In the genomic region with DNA sequence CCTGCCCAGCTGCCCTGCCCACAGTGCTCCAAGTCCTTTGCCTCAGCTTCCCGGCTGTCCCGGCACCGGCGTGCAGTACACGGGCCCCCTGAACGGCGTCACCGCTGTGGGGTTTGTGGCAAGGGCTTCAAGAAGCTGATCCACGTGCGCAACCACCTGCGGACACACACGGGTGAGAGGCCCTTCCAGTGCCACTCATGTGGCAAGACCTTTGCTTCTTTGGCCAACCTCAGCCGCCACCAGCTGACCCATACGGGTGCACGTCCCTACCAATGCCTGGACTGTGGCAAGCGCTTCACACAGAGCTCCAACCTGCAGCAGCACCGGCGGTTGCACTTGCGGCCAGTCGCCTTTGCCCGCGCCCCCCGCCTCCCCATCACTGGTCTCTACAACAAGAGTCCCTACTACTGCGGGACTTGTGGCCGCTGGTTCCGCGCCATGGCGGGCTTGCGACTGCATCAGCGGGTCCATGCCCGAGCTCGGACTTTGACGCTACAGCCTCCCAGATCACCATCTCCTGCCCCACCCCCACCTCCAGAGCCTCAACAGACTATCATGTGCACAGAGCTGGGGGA, we compare ENCODE assay signal across 19 cellular contexts. TPM values are rescaled to one million over a fixed set of nuclear protein-coding genes. Genes with fewer than 3 reads are reported as not detected.
DNase-seq lines count a peak whose midpoint lies in the region; ATAC-seq, FAIRE-seq and TF ChIP-seq lines count a peak whose summit lies in the region.
"Had no signal": no experiment of that assay in that cellular context is flagged by ENCODE, and none has a peak within 500 bp of the region (broad histone marks: within the 10 kb centered on the region; RNA-seq: fewer than 3 reads in every experiment).

No MANE protein-coding gene starts in this region.

- H3K4me3 ChIP-seq in HepG2 (replicated peaks in 1 of 3; ENCODE audit: insufficient read depth in 1 of 3, low read depth in 2 of 3, low read length in 3 of 3) (no peak overlapping the region), osteoblast (ENCODE audit: insufficient read depth, low read length) (no peak overlapping the region)
- H3K4me3 ChIP-seq: GM23338 had no signal

- TF ChIP-seq CTCF in RWPE1 (conservative IDR thresholded peaks at IDR 0.05; ENCODE audit: low read depth) (no peak), HepG2 (CRISPR knock-in tag; IDR thresholded peaks at IDR 0.05) (no peak), osteoblast (IDR thresholded peaks at IDR 0.05; ENCODE audit: extremely low read depth, low read depth, low read length) (no peak), nephron progenitor cell (IDR thresholded peaks at IDR 0.05) (no peak)

- H3K36me3 ChIP-seq in HepG2 (replicated peaks in 1 of 2; ENCODE audit: control insufficient read depth in 1 of 2, insufficient read depth in 2 of 2, low read length in 2 of 2) (peaks cover 26 to 38% of the 10 kb centered on the region in 2 experiments), osteoblast (ENCODE audit: insufficient read depth, low read length) (peaks cover 64% of the 10 kb centered on the region)

- H3K4me1 ChIP-seq in HepG2 (ENCODE audit: insufficient read depth, low read length) (peaks cover 46% of the 10 kb centered on the region), osteoblast (ENCODE audit: insufficient read depth, low read length) (peaks cover 14% of the 10 kb centered on the region)

- BruUV-seq in HepG2 (replicated peaks; lab: Mats Ljungman, UMichigan): no TSS peak

- TF ChIP-seq EP300 in HepG2 (IDR thresholded peaks at IDR 0.05; ENCODE audit: low read depth in 2 of 2, low read length in 2 of 2): no peak
- no peak for TF ChIP-seq EP300 in HepG2 (CRISPR knock-in tag; IDR thresholded peaks at IDR 0.05; ENCODE audit: borderline replicate concordance)

- no peak for TF ChIP-seq POLR2A in HepG2 (IDR thresholded peaks at IDR 0.05; ENCODE audit: insufficient read depth in 1 of 2, low read depth in 2 of 2, low read length in 2 of 2)

- in situ Hi-C loops in HepG2 (cut with HindIII; ENCODE audit: extremely low pct_ligation_motif_present, low pct_unique_long_range_greater_than_20kb): no loop called here

- H3K27ac ChIP-seq in RWPE1 (peak overlapping the region; percentile 54), HepG2 (ENCODE audit: extremely low read length, insufficient read depth, low read length) (no peak overlapping the region), osteoblast (ENCODE audit: low read depth, low read length) (no peak overlapping the region)

- intact Hi-C loops in HepG2 (cut with micrococcal nuclease; ENCODE audit: unreplicated experiment): no loop called here

- H4K20me1 ChIP-seq in HepG2 (ENCODE audit: insufficient read depth, low read length): peaks cover 6% of the 10 kb centered on the region; the same call in 1 of the 2 replicates
- peaks cover 40% of the 10 kb centered on the region for H4K20me1 ChIP-seq in osteoblast (ENCODE audit: insufficient read depth, low read length)

- no peak overlapping the region for H3K27ac Mint-ChIP-seq in nephron progenitor cell
- H3K27ac Mint-ChIP-seq: GM23338, H9 had no signal

- no peaks in the 10 kb centered on the region for H3K9me3 Mint-ChIP-seq in nephron progenitor cell
- H3K9me3 Mint-ChIP-seq: CD4-positive, alpha-beta memory T cell; GM23338; H9; HFFc6 had no signal

- no peak overlapping the region for H3K4me2 ChIP-seq in HepG2 (ENCODE audit: low read depth, low read length)
- no peak overlapping the region for H3K4me2 ChIP-seq in osteoblast (ENCODE audit: insufficient read depth, low read length)
- H3K4me2 ChIP-seq: GM23338 had no signal

- no peak for ATAC-seq in HepG2
- ATAC-seq in HG03432 (IDR thresholded peaks at IDR 0.05; ENCODE audit: unreplicated experiment): no peak
- no peak for ATAC-seq in GM19328 (IDR thresholded peaks at IDR 0.05; ENCODE audit: unreplicated experiment)
- ATAC-seq: GM23338, HCT116 had no signal

- 98% methylated on average over 25 of the region's 33 CpGs for WGBS in HepG2 (ENCODE audit: low lambda C conversion rate)

- DNase-seq in RWPE1 (ENCODE audit: low spot score) (no peak), HepG2 (ENCODE audit: low spot score) (no peak), osteoblast (ENCODE audit: insufficient read length, low spot score, missing footprints) (peak; percentile 49), nephron progenitor cell (no peak)
- DNase-seq: C1 segment of cervical spinal cord, Calu3, COR-L47, DMS53, DMS79 treated with DMSO at 0.1 percent for 48 hours, GF-D8, H9, HFFc6 had no signal

- H3K27me3 ChIP-seq in HepG2 (ENCODE audit: control insufficient read depth in 1 of 2, insufficient read depth in 2 of 2, low read length in 2 of 2): no peaks in the 10 kb centered on the region; a peak in 1 of 5 replicates
- H3K27me3 ChIP-seq in osteoblast (ENCODE audit: insufficient read depth, low read length): no peaks in the 10 kb centered on the region

- CTCF ChIA-PET in RWPE1 (lab: Yijun Ruan, JAX) (interaction anchor here (0.5 to 0.8 kb wide), 4 partner anchors 14 to 282 kb away, joined by 3 to 4 read pairs (median 3); no protein-coding TSS in a partner anchor), HepG2 (lab: Yijun Ruan, JAX; ENCODE audit: low intra/inter-chr PET ratio, low total read pairs) (no interaction called here)

- peaks cover 49% of the 10 kb centered on the region for H3K36me3 Mint-ChIP-seq in nephron progenitor cell (ENCODE audit: low read depth)

- POLR2A ChIA-PET in RWPE1 (lab: Yijun Ruan, JAX; ENCODE audit: low non-redundant PET) (no interaction called here), HepG2 (lab: Yijun Ruan, JAX) (interaction anchor here (0.8 to 2.3 kb wide), 2 partner anchors 9 to 17 kb away, joined by 3 to 9 read pairs; partner anchors contain the start of gene GSK3A)

- TF ChIP-seq RAD21 in HepG2 (CRISPR knock-in tag; IDR thresholded peaks at IDR 0.05): no peak

- FAIRE-seq in HepG2 (lab: Jason Lieb, UNC): no peak
- FAIRE-seq: GM12891, GM18507 had no signal

- H3K9ac ChIP-seq in HepG2 (ENCODE audit: insufficient read depth, low read depth, low read length): no peak overlapping the region

- H3K79me2 ChIP-seq in HepG2 (ENCODE audit: insufficient read depth, low read length) (peaks cover 25% of the 10 kb centered on the region), osteoblast (ENCODE audit: insufficient read depth, low read length) (peaks cover 81% of the 10 kb centered on the region)

- H3K9me3 ChIP-seq in HepG2 (ENCODE audit: low read length) (no peaks in the 10 kb centered on the region), osteoblast (ENCODE audit: low read depth, low read length) (no peaks in the 10 kb centered on the region)

- peaks cover 31% of the 10 kb centered on the region for H3K4me1 Mint-ChIP-seq in nephron progenitor cell

- peaks cover 9% of the 10 kb centered on the region for H3K27me3 Mint-ChIP-seq in nephron progenitor cell (ENCODE audit: low read depth, poor library complexity)
- H3K27me3 Mint-ChIP-seq: CD4-positive, alpha-beta memory T cell had no signal

- no peak overlapping the region for H3K4me3 Mint-ChIP-seq in nephron progenitor cell
- H3K4me3 Mint-ChIP-seq: CD4-positive, alpha-beta memory T cell; GM23338; H9 had no signal

- H2AFZ ChIP-seq in HepG2 (ENCODE audit: low read length) (no peak overlapping the region), osteoblast (ENCODE audit: low read length) (no peak overlapping the region)
- H2AFZ ChIP-seq: GM23338 had no signal

RNA-seq across cellular contexts. Expression of gene ZNF526, which starts 5.7 kb away (rescaled TPM):
- total RNA-seq in HepG2 (2016; rRNA removed; fragmentation: Illumina TruSeq; extraction: Trizol) (8.4 and 8.5 TPM in 2 replicates), osteoblast (11.5 and 11.9 TPM in 2 replicates)
- 3.2 and 4.1 TPM in 2 replicates for total RNA-seq in HepG2 (2016; cell fraction: cytosol; rRNA removed; fragmentation: Illumina TruSeq; extraction: Trizol; ENCODE audit: low read depth)
- 7.8 and 8.2 TPM in 2 replicates for total RNA-seq in HepG2 (2016; cell fraction: insoluble cytoplasmic fraction; rRNA removed; fragmentation: Illumina TruSeq; extraction: Trizol)
- 7.8 and 8.0 TPM in 2 replicates for total RNA-seq in HepG2 (2016; cell fraction: membrane; rRNA removed; fragmentation: Illumina TruSeq; extraction: Trizol)
- 5.4 and 6.6 TPM in 2 replicates for total RNA-seq in HepG2 (2016; cell fraction: nucleus; rRNA removed; fragmentation: Illumina TruSeq; extraction: Trizol)
- 3.3 and 4.3 TPM in 2 replicates for polyA plus RNA-seq in HepG2 (2011; rRNA removed)
- 1.6 and 1.7 TPM in 2 replicates for polyA plus RNA-seq in HepG2 (2011; cell fraction: cytosol; rRNA removed)
- 6.8 and 7.0 TPM in 2 replicates for polyA plus RNA-seq in HepG2 (2011; cell fraction: nucleus; rRNA removed)
- polyA plus RNA-seq in HepG2 (2012): 4.9 and 5.8 TPM in 2 replicates
- polyA plus RNA-seq in HepG2 (2016; cell fraction: cytosol; fragmentation: Illumina TruSeq; extraction: Trizol; ENCODE audit: low read depth): 0.61 and 0.84 TPM in 2 replicates
- 3.0 and 6.6 TPM in 2 replicates for polyA plus RNA-seq in HepG2 (2016; cell fraction: insoluble cytoplasmic fraction; fragmentation: Illumina TruSeq; extraction: Trizol; ENCODE audit: low read depth)
- polyA plus RNA-seq in HepG2 (2016; cell fraction: membrane; fragmentation: Illumina TruSeq; extraction: Trizol; ENCODE audit: low read depth): 1.2 and 1.8 TPM in 2 replicates
- 4.9 and 6.7 TPM in 2 replicates for polyA plus RNA-seq in HepG2 (2016; cell fraction: nucleus; fragmentation: Illumina TruSeq; extraction: Trizol; ENCODE audit: insufficient read depth, low read depth)
- polyA minus RNA-seq in HepG2 (2011; rRNA and poly(A)+ RNA removed; ENCODE audit: low replicate concordance): 12.7 and 19.4 TPM in 2 replicates
- polyA minus RNA-seq in HepG2 (2011; cell fraction: cytosol; rRNA and poly(A)+ RNA removed): 2.9 and 4.0 TPM in 2 replicates
- polyA minus RNA-seq in HepG2 (2011; cell fraction: nucleus; rRNA and poly(A)+ RNA removed): 8.8 and 9.3 TPM in 2 replicates

RNA-seq across cellular contexts. Expression of gene DEDD2, which starts 8.3 kb away (rescaled TPM):
- total RNA-seq in HepG2 (2016; rRNA removed; fragmentation: Illumina TruSeq; extraction: Trizol): 14.7 and 19.2 TPM in 2 replicates
- total RNA-seq in HepG2 (2016; cell fraction: cytosol; rRNA removed; fragmentation: Illumina TruSeq; extraction: Trizol; ENCODE audit: low read depth): 9.6 and 10.0 TPM in 2 replicates
- 16.1 and 18.5 TPM in 2 replicates for total RNA-seq in HepG2 (2016; cell fraction: insoluble cytoplasmic fraction; rRNA removed; fragmentation: Illumina TruSeq; extraction: Trizol)
- total RNA-seq in HepG2 (2016; cell fraction: membrane; rRNA removed; fragmentation: Illumina TruSeq; extraction: Trizol): 27.2 and 29.6 TPM in 2 replicates
- total RNA-seq in HepG2 (2016; cell fraction: nucleus; rRNA removed; fragmentation: Illumina TruSeq; extraction: Trizol): 6.8 and 8.3 TPM in 2 replicates
- polyA plus RNA-seq in HepG2 (2011; rRNA removed): 24.7 and 26.1 TPM in 2 replicates
- 25.5 and 32.8 TPM in 2 replicates for polyA plus RNA-seq in HepG2 (2011; cell fraction: cytosol; rRNA removed)
- 26.7 and 26.8 TPM in 2 replicates for polyA plus RNA-seq in HepG2 (2011; cell fraction: nucleus; rRNA removed)
- polyA plus RNA-seq in HepG2 (2012): 11.1 and 19.5 TPM in 2 replicates
- polyA plus RNA-seq in HepG2 (2016; cell fraction: cytosol; fragmentation: Illumina TruSeq; extraction: Trizol; ENCODE audit: low read depth): 10.7 and 11.1 TPM in 2 replicates
- polyA plus RNA-seq in HepG2 (2016; cell fraction: insoluble cytoplasmic fraction; fragmentation: Illumina TruSeq; extraction: Trizol; ENCODE audit: low read depth): 19.2 and 19.5 TPM in 2 replicates
- polyA plus RNA-seq in HepG2 (2016; cell fraction: membrane; fragmentation: Illumina TruSeq; extraction: Trizol; ENCODE audit: low read depth): 23.2 and 25.7 TPM in 2 replicates
- polyA plus RNA-seq in HepG2 (2016; cell fraction: nucleus; fragmentation: Illumina TruSeq; extraction: Trizol; ENCODE audit: insufficient read depth, low read depth): 16.9 and 21.4 TPM in 2 replicates
- 15.6 and 26.0 TPM in 2 replicates for polyA minus RNA-seq in HepG2 (2011; rRNA and poly(A)+ RNA removed; ENCODE audit: low replicate concordance)
- polyA minus RNA-seq in HepG2 (2011; cell fraction: cytosol; rRNA and poly(A)+ RNA removed): 6.8 and 8.3 TPM in 2 replicates
- polyA minus RNA-seq in HepG2 (2011; cell fraction: nucleus; rRNA and poly(A)+ RNA removed): 5.0 and 7.2 TPM in 2 replicates
- total RNA-seq in osteoblast: 19.9 and 26.2 TPM in 2 replicates

RNA-seq across cellular contexts. Expression of gene GSK3A, which starts 16.6 kb away (rescaled TPM):
- total RNA-seq in HepG2 (2016; rRNA removed; fragmentation: Illumina TruSeq; extraction: Trizol): 14.8 and 16.9 TPM in 2 replicates
- 16.1 and 22.9 TPM in 2 replicates for total RNA-seq in HepG2 (2016; cell fraction: cytosol; rRNA removed; fragmentation: Illumina TruSeq; extraction: Trizol; ENCODE audit: low read depth)
- total RNA-seq in HepG2 (2016; cell fraction: insoluble cytoplasmic fraction; rRNA removed; fragmentation: Illumina TruSeq; extraction: Trizol): 11.4 and 17.4 TPM in 2 replicates
- 31.4 and 34.4 TPM in 2 replicates for total RNA-seq in HepG2 (2016; cell fraction: membrane; rRNA removed; fragmentation: Illumina TruSeq; extraction: Trizol)
- 9.7 and 11.2 TPM in 2 replicates for total RNA-seq in HepG2 (2016; cell fraction: nucleus; rRNA removed; fragmentation: Illumina TruSeq; extraction: Trizol)
- 52.5 and 56.5 TPM in 2 replicates for polyA plus RNA-seq in HepG2 (2011; rRNA removed)
- 33.8 and 36.7 TPM in 2 replicates for polyA plus RNA-seq in HepG2 (2011; cell fraction: cytosol; rRNA removed)
- polyA plus RNA-seq in HepG2 (2011; cell fraction: nucleus; rRNA removed): 33.5 and 34.5 TPM in 2 replicates
- 25.2 and 25.7 TPM in 2 replicates for polyA plus RNA-seq in HepG2 (2012)
- 41.6 and 46.1 TPM in 2 replicates for polyA plus RNA-seq in HepG2 (2016; cell fraction: cytosol; fragmentation: Illumina TruSeq; extraction: Trizol; ENCODE audit: low read depth)
- polyA plus RNA-seq in HepG2 (2016; cell fraction: insoluble cytoplasmic fraction; fragmentation: Illumina TruSeq; extraction: Trizol; ENCODE audit: low read depth): 45.9 and 55.0 TPM in 2 replicates
- 67.9 and 73.5 TPM in 2 replicates for polyA plus RNA-seq in HepG2 (2016; cell fraction: membrane; fragmentation: Illumina TruSeq; extraction: Trizol; ENCODE audit: low read depth)
- 44.2 and 47.7 TPM in 2 replicates for polyA plus RNA-seq in HepG2 (2016; cell fraction: nucleus; fragmentation: Illumina TruSeq; extraction: Trizol; ENCODE audit: insufficient read depth, low read depth)
- polyA minus RNA-seq in HepG2 (2011; rRNA and poly(A)+ RNA removed; ENCODE audit: low replicate concordance): 34.3 and 51.6 TPM in 2 replicates
- polyA minus RNA-seq in HepG2 (2011; cell fraction: cytosol; rRNA and poly(A)+ RNA removed): 9.1 and 14.1 TPM in 2 replicates
- 5.2 and 6.8 TPM in 2 replicates for polyA minus RNA-seq in HepG2 (2011; cell fraction: nucleus; rRNA and poly(A)+ RNA removed)
- 16.2 and 18.1 TPM in 2 replicates for total RNA-seq in osteoblast

RNA-seq across cellular contexts. Expression of gene ERF, which starts 29.1 kb away (rescaled TPM):
- total RNA-seq in HepG2 (2016; rRNA removed; fragmentation: Illumina TruSeq; extraction: Trizol) (43.2 and 67.1 TPM in 2 replicates), osteoblast (31.8 and 44.8 TPM in 2 replicates)
- 54.9 and 66.8 TPM in 2 replicates for total RNA-seq in HepG2 (2016; cell fraction: cytosol; rRNA removed; fragmentation: Illumina TruSeq; extraction: Trizol; ENCODE audit: low read depth)
- 35.3 and 68.2 TPM in 2 replicates for total RNA-seq in HepG2 (2016; cell fraction: insoluble cytoplasmic fraction; rRNA removed; fragmentation: Illumina TruSeq; extraction: Trizol)
- total RNA-seq in HepG2 (2016; cell fraction: membrane; rRNA removed; fragmentation: Illumina TruSeq; extraction: Trizol): 104 and 115 TPM in 2 replicates
- 31.2 and 38.3 TPM in 2 replicates for total RNA-seq in HepG2 (2016; cell fraction: nucleus; rRNA removed; fragmentation: Illumina TruSeq; extraction: Trizol)
- polyA plus RNA-seq in HepG2 (2011; rRNA removed): 62.5 and 69.9 TPM in 2 replicates
- polyA plus RNA-seq in HepG2 (2011; cell fraction: cytosol; rRNA removed): 36.9 and 45.9 TPM in 2 replicates
- 109 and 170 TPM in 2 replicates for polyA plus RNA-seq in HepG2 (2011; cell fraction: nucleus; rRNA removed)
- polyA plus RNA-seq in HepG2 (2012): 38.4 and 44.3 TPM in 2 replicates
- 30.4 TPM in 2 replicates for polyA plus RNA-seq in HepG2 (2016; cell fraction: cytosol; fragmentation: Illumina TruSeq; extraction: Trizol; ENCODE audit: low read depth)
- 56.4 and 79.4 TPM in 2 replicates for polyA plus RNA-seq in HepG2 (2016; cell fraction: insoluble cytoplasmic fraction; fragmentation: Illumina TruSeq; extraction: Trizol; ENCODE audit: low read depth)
- 55.2 and 69.1 TPM in 2 replicates for polyA plus RNA-seq in HepG2 (2016; cell fraction: membrane; fragmentation: Illumina TruSeq; extraction: Trizol; ENCODE audit: low read depth)
- polyA plus RNA-seq in HepG2 (2016; cell fraction: nucleus; fragmentation: Illumina TruSeq; extraction: Trizol; ENCODE audit: insufficient read depth, low read depth): 77.4 and 89.7 TPM in 2 replicates
- polyA minus RNA-seq in HepG2 (2011; rRNA and poly(A)+ RNA removed; ENCODE audit: low replicate concordance): 39.2 and 85.5 TPM in 2 replicates
- polyA minus RNA-seq in HepG2 (2011; cell fraction: cytosol; rRNA and poly(A)+ RNA removed): 38.3 and 50.2 TPM in 2 replicates
- polyA minus RNA-seq in HepG2 (2011; cell fraction: nucleus; rRNA and poly(A)+ RNA removed): 40.9 and 56.5 TPM in 2 replicates

RNA-seq across cellular contexts. Expression of gene CIC, which starts 43.2 kb away (rescaled TPM):
- 5.4 and 8.0 TPM in 2 replicates for total RNA-seq in HepG2 (2016; rRNA removed; fragmentation: Illumina TruSeq; extraction: Trizol)
- total RNA-seq in HepG2 (2016; cell fraction: cytosol; rRNA removed; fragmentation: Illumina TruSeq; extraction: Trizol; ENCODE audit: low read depth): 1.5 and 1.8 TPM in 2 replicates
- total RNA-seq in HepG2 (2016; cell fraction: insoluble cytoplasmic fraction; rRNA removed; fragmentation: Illumina TruSeq; extraction: Trizol): 5.2 and 7.8 TPM in 2 replicates
- 4.6 and 4.9 TPM in 2 replicates for total RNA-seq in HepG2 (2016; cell fraction: membrane; rRNA removed; fragmentation: Illumina TruSeq; extraction: Trizol)
- 10.4 and 12.3 TPM in 2 replicates for total RNA-seq in HepG2 (2016; cell fraction: nucleus; rRNA removed; fragmentation: Illumina TruSeq; extraction: Trizol)
- 5.9 and 8.3 TPM in 2 replicates for polyA plus RNA-seq in HepG2 (2011; rRNA removed)
- 3.3 and 5.6 TPM in 2 replicates for polyA plus RNA-seq in HepG2 (2011; cell fraction: cytosol; rRNA removed)
- 60.6 and 75.8 TPM in 2 replicates for polyA plus RNA-seq in HepG2 (2011; cell fraction: nucleus; rRNA removed)
- polyA plus RNA-seq in HepG2 (2012): 17.6 and 25.1 TPM in 2 replicates
- 1.7 and 1.9 TPM in 2 replicates for polyA plus RNA-seq in HepG2 (2016; cell fraction: cytosol; fragmentation: Illumina TruSeq; extraction: Trizol; ENCODE audit: low read depth)
- polyA plus RNA-seq in HepG2 (2016; cell fraction: insoluble cytoplasmic fraction; fragmentation: Illumina TruSeq; extraction: Trizol; ENCODE audit: low read depth): 10.1 and 16.9 TPM in 2 replicates
- polyA plus RNA-seq in HepG2 (2016; cell fraction: membrane; fragmentation: Illumina TruSeq; extraction: Trizol; ENCODE audit: low read depth): 5.7 and 6.0 TPM in 2 replicates
- 61.0 and 65.4 TPM in 2 replicates for polyA plus RNA-seq in HepG2 (2016; cell fraction: nucleus; fragmentation: Illumina TruSeq; extraction: Trizol; ENCODE audit: insufficient read depth, low read depth)
- 3.6 and 7.9 TPM in 2 replicates for polyA minus RNA-seq in HepG2 (2011; rRNA and poly(A)+ RNA removed; ENCODE audit: low replicate concordance)
- polyA minus RNA-seq in HepG2 (2011; cell fraction: cytosol; rRNA and poly(A)+ RNA removed): 9.1 and 10.8 TPM in 2 replicates
- 14.7 and 15.5 TPM in 2 replicates for polyA minus RNA-seq in HepG2 (2011; cell fraction: nucleus; rRNA and poly(A)+ RNA removed)
- 33.6 and 39.1 TPM in 2 replicates for total RNA-seq in osteoblast
